24 cellular contexts compared by ENCODE assay signal in genomic region chr11:122146475-122146874, GRCh38. TPM values are rescaled to one million over a fixed set of nuclear protein-coding genes. Genes with fewer than 3 reads are reported as not detected.
DNase-seq lines count a peak whose midpoint lies in the region; ATAC-seq and TF ChIP-seq lines count a peak whose summit lies in the region.
"Had no signal": no experiment of that assay in that cellular context is flagged by ENCODE, and none has a peak within 500 bp of the region (broad histone marks: within the 10 kb centered on the region; RNA-seq: fewer than 3 reads in every experiment).

No MANE protein-coding gene starts in this region.

- H3K4me3 ChIP-seq in GM23248 = no peak overlapping the region
- 0 out of 2 replicates have a peak overlapping the region, but pooled peaks have one; percentile 11 for H3K4me3 ChIP-seq in PC-3 (ENCODE audit: low read length)
- no peak overlapping the region for H3K4me3 ChIP-seq in mammary epithelial cell (replicated peaks in 1 of 3; ENCODE audit: insufficient read depth in 1 of 3, low read depth in 2 of 3, low read length in 3 of 3)
- no peak overlapping the region for H3K4me3 ChIP-seq in osteoblast (ENCODE audit: insufficient read depth, low read length)
- H3K4me3 ChIP-seq: colonic mucosa, heart right ventricle had no signal

- no peaks in the 10 kb centered on the region for H3K27me3 ChIP-seq in GM23248 (replicated peaks; ENCODE audit: insufficient read depth)
- no peaks in the 10 kb centered on the region for H3K27me3 ChIP-seq in PC-3 (ENCODE audit: low read length)
- H3K27me3 ChIP-seq in mammary epithelial cell (ENCODE audit: insufficient read depth, low read length) = no peaks in the 10 kb centered on the region
- no peaks in the 10 kb centered on the region for H3K27me3 ChIP-seq in osteoblast (ENCODE audit: insufficient read depth, low read length)
- H3K27me3 ChIP-seq: colonic mucosa, heart right ventricle had no signal

- H3K9ac ChIP-seq in GM23248 (no peak overlapping the region), PC-3 (ENCODE audit: low read length) (no peak overlapping the region), mammary epithelial cell (ENCODE audit: insufficient read depth, low read length) (no peak overlapping the region)

- intact Hi-C loops in PC-3 (cut with micrococcal nuclease) = loop anchor here (2.0 kb wide), 1 partner anchor 48 kb away; no protein-coding TSS in a partner anchor
- intact Hi-C loops in mammary epithelial cell (cut with micrococcal nuclease) = no loop called here

- H3K27ac ChIP-seq in GM23248 (peak overlapping the region; percentile 43), PC-3 (ENCODE audit: low read length) (peak overlapping the region; percentile 99), mammary epithelial cell (ENCODE audit: insufficient read depth, low read depth, low read length) (peak overlapping the region; percentile 27), osteoblast (ENCODE audit: low read depth, low read length) (peak overlapping the region; percentile 49)
- H3K27ac ChIP-seq: colonic mucosa, heart right ventricle, VCaP had no signal

- H3F3A ChIP-seq in GM23248 (ENCODE audit: insufficient read depth) = peaks cover 99% of the 10 kb centered on the region
- H3F3A ChIP-seq in PC-3 (ENCODE audit: low read length, unreplicated experiment) = peaks cover 47% of the 10 kb centered on the region

- BruUV-seq in PC-3 (replicated peaks; lab: Mats Ljungman, UMichigan) (no TSS peak), mammary epithelial cell (replicated peaks; lab: Mats Ljungman, UMichigan) (no TSS peak)

- H3K36me3 ChIP-seq in GM23248 (ENCODE audit: low read depth) = peaks cover 100% of the 10 kb centered on the region
- peaks cover 81% of the 10 kb centered on the region for H3K36me3 ChIP-seq in PC-3 (ENCODE audit: low read depth, low read length)
- peaks cover 41% of the 10 kb centered on the region for H3K36me3 ChIP-seq in mammary epithelial cell (ENCODE audit: insufficient read depth, low read length)
- peaks cover 86% of the 10 kb centered on the region for H3K36me3 ChIP-seq in osteoblast (ENCODE audit: insufficient read depth, low read length)
- H3K36me3 ChIP-seq: colonic mucosa, heart right ventricle had no signal

- H3K4me1 ChIP-seq in GM23248 (ENCODE audit: insufficient read depth) (peaks cover 82% of the 10 kb centered on the region), PC-3 (ENCODE audit: insufficient read depth, low read length) (peaks cover 100% of the 10 kb centered on the region), mammary epithelial cell (ENCODE audit: insufficient read depth, low read length) (peaks cover 29% of the 10 kb centered on the region), osteoblast (ENCODE audit: insufficient read depth, low read length) (peaks cover 94% of the 10 kb centered on the region)
- H3K4me1 ChIP-seq: colonic mucosa, heart right ventricle had no signal

- H2AFZ ChIP-seq in GM23248 (no peak overlapping the region), PC-3 (ENCODE audit: low read length) (no peak overlapping the region), mammary epithelial cell (ENCODE audit: low read depth, low read length) (no peak overlapping the region), osteoblast (ENCODE audit: low read length) (no peak overlapping the region)

- in situ Hi-C loops in GM23248 (cut with MboI) = no loop called here
- in situ Hi-C loops in mammary epithelial cell (cut with MboI; ENCODE audit: low sequenced_read_pairs in 2 of 2) = no loop called here

- H3K79me2 ChIP-seq in GM23248 (ENCODE audit: insufficient read depth) = peaks cover 100% of the 10 kb centered on the region
- peaks cover 100% of the 10 kb centered on the region for H3K79me2 ChIP-seq in PC-3 (ENCODE audit: low read length)
- peaks cover 89% of the 10 kb centered on the region for H3K79me2 ChIP-seq in mammary epithelial cell (ENCODE audit: insufficient read depth, low read length)
- peaks cover 95% of the 10 kb centered on the region for H3K79me2 ChIP-seq in osteoblast (ENCODE audit: insufficient read depth, low read length)

- WGBS in GM23248 (ENCODE audit: low coverage in 1 of 2, low lambda C conversion rate in 2 of 2, missing lambda C conversion rate in 2 of 2), 2 experiments = 38 to 53% methylated on average over 2 of the region's 2 CpGs
- 65% methylated on average over 2 of the region's 2 CpGs for WGBS in mammary epithelial cell (ENCODE audit: low coverage, missing lambda C conversion rate)

- CTCF ChIA-PET in PC-3 (lab: Charles Lee) (no interaction called here), mammary epithelial cell (lab: Charles Lee; ENCODE audit: low non-redundant PET) (no interaction called here)

- ATAC-seq in PC-3 (peak; percentile 26), HG03280 (IDR thresholded peaks at IDR 0.05; ENCODE audit: unreplicated experiment) (no peak), GM21619 (IDR thresholded peaks at IDR 0.05; ENCODE audit: unreplicated experiment) (no peak)
- ATAC-seq: effector memory CD8-positive, alpha-beta T cell; heart right ventricle; stimulated activated memory B cell treated with anti-CD40 and anti-IgM and Interleukin-4, amounts not matched to agents 10 μg/mL and 1 μg/mL and 100 μg/mL, for 72 hours had no signal

- POLR2A ChIA-PET in PC-3 (lab: Charles Lee; ENCODE audit: unreplicated experiment) = interaction anchor here (0.7 kb wide), 1 partner anchor 27 kb away, joined by 3 read pairs; no protein-coding TSS in a partner anchor

- peak; percentile 71 for DNase-seq in GM23248
- DNase-seq in PC-3 = peak; percentile 92
- DNase-seq in mammary epithelial cell = peak; percentile 86
- DNase-seq in osteoblast (ENCODE audit: insufficient read length, low spot score, missing footprints) = peak; percentile 22
- no peak for DNase-seq in mesenteric fat pad (ENCODE audit: low spot score)
- DNase-seq in stimulated activated CD4-positive, alpha-beta T cell treated with anti-CD3 and anti-CD28 coated beads, Interleukin-12 subunit alpha, Interleukin-12 subunit beta, amount 100 ng/mL, for 4 hours = no peak
- DNase-seq: activated CD4-positive, alpha-beta T cell treated with anti-CD3 and anti-CD28 coated beads, Interleukin-2, amount 50 U/mL, for 4 hours; activated CD8-positive, alpha-beta memory T cell treated with anti-CD3 and anti-CD28 coated beads, Interleukin-2, amount 50 U/mL, for 48 hours; activated naive CD8-positive, alpha-beta T cell treated with anti-CD3 and anti-CD28 coated beads for 36 hours; colonic mucosa; effector memory CD8-positive, alpha-beta T cell; GOT3; heart right ventricle; KG1; NCI-H146; SIG-M5; stimulated activated CD4-positive, alpha-beta T cell treated with anti-CD3 and anti-CD28 coated beads, Interleukin-2, amount 100 ng/mL, for 24 hours had no signal

- H3K9me3 ChIP-seq in GM23248 (ENCODE audit: low read depth) (no peaks in the 10 kb centered on the region), PC-3 (ENCODE audit: low read length) (no peaks in the 10 kb centered on the region), mammary epithelial cell (replicated peaks; ENCODE audit: insufficient read depth, low read length) (no peaks in the 10 kb centered on the region), osteoblast (ENCODE audit: low read depth, low read length) (no peaks in the 10 kb centered on the region)
- H3K9me3 ChIP-seq: colonic mucosa, heart right ventricle had no signal

- H3K9me2 ChIP-seq in GM23248 (ENCODE audit: insufficient read depth) = no peaks in the 10 kb centered on the region
- no peaks in the 10 kb centered on the region for H3K9me2 ChIP-seq in PC-3 (replicated peaks; ENCODE audit: low read length)

- H4K20me1 ChIP-seq in GM23248 (ENCODE audit: insufficient read depth) = no peaks in the 10 kb centered on the region
- peaks cover 53% of the 10 kb centered on the region for H4K20me1 ChIP-seq in PC-3 (ENCODE audit: low read length)
- no peaks in the 10 kb centered on the region for H4K20me1 ChIP-seq in mammary epithelial cell (ENCODE audit: insufficient read depth, low read length)
- peaks cover 2% of the 10 kb centered on the region for H4K20me1 ChIP-seq in osteoblast (ENCODE audit: insufficient read depth, low read length)

- TF ChIP-seq CTCF in PC-3 (conservative IDR thresholded peaks at IDR 0.05; ENCODE audit: low read depth, low read length) (no peak), mammary epithelial cell (conservative IDR thresholded peaks at IDR 0.05 in 1 of 2, IDR thresholded peaks at IDR 0.05 in 1 of 2; ENCODE audit: extremely low read depth in 1 of 2, insufficient read depth in 1 of 2, low read depth in 1 of 2, low read length in 2 of 2) (no peak), osteoblast (IDR thresholded peaks at IDR 0.05; ENCODE audit: extremely low read depth, low read depth, low read length) (no peak)

- dilution Hi-C loops in mammary epithelial cell (cut with HindIII; ENCODE audit: low sequenced_read_pairs) = loop anchor here (10.0 kb wide), 1 partner anchor 48 kb away; no protein-coding TSS in a partner anchor

- H3K4me2 ChIP-seq in GM23248 (ENCODE audit: unreplicated experiment) = peak overlapping the region; percentile 36
- peak overlapping the region; percentile 95 for H3K4me2 ChIP-seq in PC-3 (ENCODE audit: low read length)
- H3K4me2 ChIP-seq in mammary epithelial cell (ENCODE audit: insufficient read depth, low read depth, low read length) = no peak overlapping the region
- peak overlapping the region; percentile 12 for H3K4me2 ChIP-seq in osteoblast (ENCODE audit: insufficient read depth, low read length)

RNA-seq across cellular contexts. Expression of gene BLID, which starts 30.5 kb away (rescaled TPM):
- 4.1 and 7.1 TPM in 2 replicates for total RNA-seq in GM23248 (2014; rRNA removed; shearing (Covaris generic))
- polyA plus RNA-seq in GM23248 (2016; fragmentation: Nextera tagmentation; extraction: Ambion mirVana) (0.84 and 2.9 TPM in 2 replicates), mammary epithelial cell (not detected)
- total RNA-seq in PC-3 (2014; rRNA removed) (5.4 and 5.7 TPM in 2 replicates), mammary epithelial cell (1 to 10 TPM; 5.2 to 5.6 TPM), osteoblast (18.1 and 20.0 TPM in 2 replicates), mesenteric fat pad (0.67 TPM)
- polyA minus RNA-seq in mammary epithelial cell = not detected
- total RNA-seq: activated naive CD8-positive, alpha-beta T cell treated with anti-CD3 and anti-CD28 coated beads for 36 hours; activated T-helper 2 cell treated with anti-CD3 and anti-CD28 coated beads, Interferon-gamma antibody, Interleukin-2, Interleukin-4, amounts not matched to agents 10 μg/mL and 5 μg/mL and 100 μg/mL, durations not matched to agents 14 hours and 24 hours and 36 hours; colonic mucosa; neural crest cell had no signal
- polyA plus RNA-seq: CD14-positive monocyte, heart right ventricle had no signal

Comparison
In these comparisons a context has a peak if more than half of its experiments do, and no peak if none do; other contexts are left out.
1. DNase-seq: peak in GM23248 (single experiment), PC-3 (single experiment), mammary epithelial cell (single experiment) and osteoblast (single experiment); none in mesenteric fat pad (single experiment) and stimulated activated CD4-positive, alpha-beta T cell treated with anti-CD3 and anti-CD28 coated beads, Interleukin-12 subunit alpha, Interleukin-12 subunit beta, amount 100 ng/mL, for 4 hours (single experiment).
2. H3K27ac ChIP-seq: peak in every context shown above with its lines; median percentile 99 in PC-3; 49 in osteoblast; 43 in GM23248; 27 in mammary epithelial cell.